In genomic region chr1:224343679-224344078, GRCh38 we compare ENCODE assay signal across 22 cellular contexts. TPM values are rescaled to one million over a fixed set of nuclear protein-coding genes. Genes with fewer than 3 reads are reported as not detected.
DNase-seq lines count a peak whose midpoint lies in the region.
"Had no signal": no experiment of that assay in that cellular context is flagged by ENCODE, and none has a peak within 500 bp of the region (broad histone marks: within the 10 kb centered on the region; RNA-seq: fewer than 3 reads in every experiment).

No MANE protein-coding gene starts in this region.

- no peaks in the 10 kb centered on the region for H3K4me1 ChIP-seq in BLaER1
- H3K4me1 ChIP-seq: psoas muscle had no signal

- H3K9ac ChIP-seq in BLaER1, result no peak overlapping the region

- H3K4me2 ChIP-seq in BLaER1, result no peak overlapping the region
- H3K4me2 ChIP-seq: hepatocyte had no signal

- H3K27ac ChIP-seq in BLaER1, result no peak overlapping the region
- H3K27ac ChIP-seq: dorsolateral prefrontal cortex, gastroesophageal sphincter, hepatocyte, psoas muscle, RWPE1, suprapubic skin, upper lobe of right lung, VCaP had no signal

- peaks cover 42% of the 10 kb centered on the region for H3K9me3 ChIP-seq in BLaER1

- H3K36me3 ChIP-seq in BLaER1, result no peaks in the 10 kb centered on the region
- H3K36me3 ChIP-seq: gastroesophageal sphincter, HAP-1, suprapubic skin, upper lobe of right lung had no signal

- peaks cover 21% of the 10 kb centered on the region for H3K27me3 ChIP-seq in BLaER1
- H3K27me3 ChIP-seq: hepatocyte, upper lobe of right lung had no signal

- DNase-seq in A172 (ENCODE audit: low spot score), result peak; percentile 27
- DNase-seq in M059J (ENCODE audit: low read depth), result peak; percentile 31
- peak; percentile 5 for DNase-seq in astrocyte of the hippocampus (ENCODE audit: low read depth, low spot score)
- DNase-seq in stimulated activated CD8-positive, alpha-beta memory T cell treated with anti-CD3 and anti-CD28 coated beads, Interleukin-4, amount 100 ng/mL, for 48 hours, result no peak
- DNase-seq in NCI-H187 (lab: John Stamatoyannopoulos, UW), result no peak
- DNase-seq in NCI-H1105 treated with DMSO at 0.1 percent for 48 hours (lab: John Stamatoyannopoulos, UW), result no peak
- DNase-seq: activated CD4-positive, alpha-beta T cell treated with anti-CD3 and anti-CD28 coated beads for 48 hours; activated T-cell treated with anti-CD3 and anti-CD28 coated beads, Interleukin-2, amount 50 U/mL, for 4 hours; dorsolateral prefrontal cortex; GDM1; KG1; left cardiac atrium; NCI-H1694; psoas muscle; upper lobe of right lung had no signal

- H3K4me3 ChIP-seq in BLaER1, result 0 out of 2 replicates have a peak overlapping the region, but pooled peaks have one; percentile 2
- H3K4me3 ChIP-seq: dorsolateral prefrontal cortex, gastroesophageal sphincter, HAP-1, hepatocyte, psoas muscle, suprapubic skin, upper lobe of right lung had no signal

- no peaks in the 10 kb centered on the region for H4K20me1 ChIP-seq in BLaER1

RNA-seq across cellular contexts. Expression of gene CNIH4, which starts 13.0 kb away (rescaled TPM):
- total RNA-seq in A172 (2014; rRNA removed; shearing (Covaris generic)), result 120 TPM in 2 replicates
- total RNA-seq in M059J (2014; rRNA removed; shearing (Covaris generic)), result 72.0 and 92.6 TPM in 2 replicates

RNA-seq across cellular contexts. Expression of gene NVL, which starts 13.7 kb away (rescaled TPM):
- total RNA-seq in A172 (2014; rRNA removed; shearing (Covaris generic)), result 45.0 and 74.6 TPM in 2 replicates
- total RNA-seq in M059J (2014; rRNA removed; shearing (Covaris generic)), result 29.8 and 33.5 TPM in 2 replicates

Comparison
In these comparisons a context has a peak if more than half of its experiments do, and no peak if none do; other contexts are left out.
1. DNase-seq: peak in A172 (single experiment), M059J (single experiment) and astrocyte of the hippocampus (single experiment); none in stimulated activated CD8-positive, alpha-beta memory T cell treated with anti-CD3 and anti-CD28 coated beads, Interleukin-4, amount 100 ng/mL, for 48 hours (single experiment), NCI-H187 (0 of 2) and NCI-H1105 treated with DMSO at 0.1 percent for 48 hours (single experiment).